In the genomic region with DNA sequence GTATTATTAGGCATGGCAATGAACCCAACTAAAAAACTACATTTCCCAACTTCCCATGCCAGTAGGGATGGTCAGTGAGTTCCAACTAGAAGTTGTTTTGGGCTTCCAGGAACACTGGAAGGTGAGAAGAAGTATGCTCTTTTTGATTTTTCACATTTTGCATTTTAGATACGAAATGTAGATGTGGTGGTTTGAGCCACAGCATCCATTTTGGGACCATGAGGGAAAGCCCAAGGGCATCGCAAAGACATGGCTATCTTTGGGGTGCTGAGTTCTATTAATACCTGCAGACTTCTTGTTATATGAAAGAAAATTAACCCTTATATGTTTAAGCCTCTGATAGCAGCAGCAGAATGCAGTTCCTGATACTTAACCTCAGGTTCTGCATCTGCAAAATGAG, we compare ENCODE assay signal across 7 cellular contexts.
"Had no signal": no experiment of that assay in that cellular context is flagged by ENCODE, and none has a peak within 500 bp of the region (broad histone marks: within the 10 kb centered on the region; RNA-seq: fewer than 3 reads in every experiment).

No MANE protein-coding gene starts in this region.

- H3K36me3 ChIP-seq: HAP-1 had no signal

- H3K4me3 Mint-ChIP-seq: GM23338 had no signal

- H3K27ac Mint-ChIP-seq: GM23338 had no signal

- ATAC-seq: GM23338, HCT116, K562 had no signal

- H3K9me3 Mint-ChIP-seq: GM23338 had no signal

- H3K9me3 ChIP-seq: HAP-1 had no signal

- DNase-seq: H7, IMR-90, KG1 had no signal

- H3K4me3 ChIP-seq: GM23338, HAP-1, K562 had no signal
